ENCODE assay signal across 16 cellular contexts in the genomic region with DNA sequence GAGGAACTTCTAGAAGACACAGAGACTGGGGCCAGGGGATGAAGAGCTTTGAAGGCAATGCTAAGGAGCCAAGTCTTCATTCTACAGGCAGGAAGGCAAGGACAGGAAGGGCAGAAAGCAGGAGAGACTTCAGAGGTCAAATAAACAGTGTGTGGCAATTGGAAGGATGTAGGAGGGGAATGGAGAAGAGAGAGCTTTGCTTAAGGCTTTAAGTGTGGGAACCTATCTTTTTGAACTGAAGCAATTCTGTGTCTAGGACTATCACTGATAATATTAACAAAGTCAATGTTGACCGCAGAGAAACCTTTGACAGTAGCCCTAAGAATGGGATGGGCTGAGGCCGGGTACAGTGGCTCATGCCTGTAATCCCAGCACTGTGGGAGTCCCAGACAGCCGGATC.
A peak's percentile ranks its signal among the peaks of the same experiment; 100 is the strongest.
DNase-seq lines count a peak whose midpoint lies in the region; ATAC-seq and TF ChIP-seq lines count a peak whose summit lies in the region.
"Had no signal": no experiment of that assay in that cellular context is flagged by ENCODE, and none has a peak within 500 bp of the region (broad histone marks: within the 10 kb centered on the region; RNA-seq: fewer than 3 reads in every experiment).

No MANE protein-coding gene starts in this region.

- no peak overlapping the region for H3K4me3 ChIP-seq in HUES48 (ENCODE audit: low read depth, low read length)
- no peak overlapping the region for H3K4me3 ChIP-seq in breast epithelium
- H3K4me3 ChIP-seq in naive thymus-derived CD4-positive, alpha-beta T cell (ENCODE audit: low read length): no peak overlapping the region

- H3K27ac ChIP-seq in HUES48 (ENCODE audit: low read depth, low read length) (peak overlapping the region; percentile 79), breast epithelium (peak overlapping the region; percentile 72 to 75)
- peak overlapping the region; percentile 23 for H3K27ac ChIP-seq in naive thymus-derived CD4-positive, alpha-beta T cell (ENCODE audit: low read depth, low read length)
- H3K27ac ChIP-seq: HL-60 had no signal

- DNase-seq in CD14-positive monocyte (ENCODE audit: low spot score) (no peak), breast epithelium (ENCODE audit: low spot score in 2 of 2) (no peak), NOMO-1 treated with DMSO at 0.1 percent for 48 hours (lab: John Stamatoyannopoulos, UW; ENCODE audit: unreplicated experiment) (no peak)
- DNase-seq in naive thymus-derived CD4-positive, alpha-beta T cell: no peak
- DNase-seq: activated T-cell treated with anti-CD3 and anti-CD28 coated beads for 4 hours; C1 segment of cervical spinal cord; effector memory CD8-positive, alpha-beta T cell; kidney; MM.1S; right cardiac atrium; stimulated activated naive CD4-positive, alpha-beta T cell treated with Interleukin-2 at 50 U/mL for 16 hours had no signal

- peaks cover 0 to 2% (median 0%) of the 10 kb centered on the region in 3 donors for H3K27me3 Mint-ChIP-seq in CD14-positive monocyte (ENCODE audit: low read depth in 3 of 3)
- no peaks in the 10 kb centered on the region for H3K27me3 Mint-ChIP-seq in naive thymus-derived CD4-positive, alpha-beta T cell
- H3K27me3 Mint-ChIP-seq: effector memory CD8-positive, alpha-beta T cell had no signal

- POLR2A ChIA-PET in naive thymus-derived CD4-positive, alpha-beta T cell (lab: Charles Lee): interaction anchor here (1.2 kb wide), 1 partner anchor 11 kb away, joined by 3 read pairs; no protein-coding TSS in a partner anchor

- H3K27ac Mint-ChIP-seq in CD14-positive monocyte: peak overlapping the region in 5 of 7 donors; percentile 4 to 76 (median 61)
- peak overlapping the region in 8 of 9 donors; percentile 40 to 90 (median 78) for H3K27ac Mint-ChIP-seq in naive thymus-derived CD4-positive, alpha-beta T cell

- H3K27me3 ChIP-seq in HUES48 (ENCODE audit: control insufficient read depth, insufficient read depth, low read length) (no peaks in the 10 kb centered on the region), breast epithelium (no peaks in the 10 kb centered on the region)
- H3K27me3 ChIP-seq in naive thymus-derived CD4-positive, alpha-beta T cell (ENCODE audit: control insufficient read depth in 2 of 2, insufficient read depth in 2 of 2, low read length in 2 of 2): no peaks in the 10 kb centered on the region

- no peak overlapping the region for H3K9ac ChIP-seq in HUES48 (ENCODE audit: low read depth, low read length)

- no peak overlapping the region for H3K4me3 Mint-ChIP-seq in CD14-positive monocyte
- peak overlapping the region in 3 of 10 donors; percentile 24 to 46 (median 39) for H3K4me3 Mint-ChIP-seq in naive thymus-derived CD4-positive, alpha-beta T cell
- H3K4me3 Mint-ChIP-seq: effector memory CD8-positive, alpha-beta T cell had no signal

- H3K9me3 ChIP-seq in HUES48 (ENCODE audit: control insufficient read depth, insufficient read depth, low read length) (no peaks in the 10 kb centered on the region), breast epithelium (no peaks in the 10 kb centered on the region)
- no peaks in the 10 kb centered on the region for H3K9me3 ChIP-seq in naive thymus-derived CD4-positive, alpha-beta T cell (ENCODE audit: control insufficient read depth in 2 of 3, low read length in 3 of 3)

- intact Hi-C loops in CD14-positive monocyte (cut with micrococcal nuclease): no loop called here
- intact Hi-C loops in breast epithelium (cut with DNase I; ENCODE audit: low total_unique reads): no loop called here
- intact Hi-C loops in naive thymus-derived CD4-positive, alpha-beta T cell (cut with micrococcal nuclease): no loop called here

- no peak for TF ChIP-seq POLR2A in breast epithelium (IDR thresholded peaks at IDR 0.05)

- H3K9me3 Mint-ChIP-seq in CD14-positive monocyte: no peaks in the 10 kb centered on the region
- H3K9me3 Mint-ChIP-seq in naive thymus-derived CD4-positive, alpha-beta T cell: no peaks in the 10 kb centered on the region
- H3K9me3 Mint-ChIP-seq: effector memory CD8-positive, alpha-beta T cell had no signal

- CTCF ChIA-PET in naive thymus-derived CD4-positive, alpha-beta T cell (lab: Charles Lee): no interaction called here

- H3K36me3 Mint-ChIP-seq in CD14-positive monocyte: peaks cover 7 to 15% of the 10 kb centered on the region in 2 donors
- peaks cover 4 to 59% (median 21%) of the 10 kb centered on the region in 5 donors for H3K36me3 Mint-ChIP-seq in naive thymus-derived CD4-positive, alpha-beta T cell

- H3K4me1 Mint-ChIP-seq in CD14-positive monocyte: peaks cover 2% of the 10 kb centered on the region
- H3K4me1 Mint-ChIP-seq in naive thymus-derived CD4-positive, alpha-beta T cell: peaks cover 11 to 91% (median 78%) of the 10 kb centered on the region in 7 donors

- no peak for ATAC-seq in naive thymus-derived CD4-positive, alpha-beta T cell
- ATAC-seq in GM21717 (IDR thresholded peaks at IDR 0.05; ENCODE audit: unreplicated experiment) (no peak), HG03439 (IDR thresholded peaks at IDR 0.05; ENCODE audit: unreplicated experiment) (no peak), HG02642 (IDR thresholded peaks at IDR 0.05; ENCODE audit: poor library complexity, unreplicated experiment) (no peak)
- ATAC-seq: effector memory CD8-positive, alpha-beta T cell had no signal

- H3K36me3 ChIP-seq in HUES48 (ENCODE audit: control insufficient read depth, insufficient read depth, low read length) (no peaks in the 10 kb centered on the region), breast epithelium (no peaks in the 10 kb centered on the region)
- peaks cover 0 to 17% (median 0%) of the 10 kb centered on the region in 3 experiments for H3K36me3 ChIP-seq in naive thymus-derived CD4-positive, alpha-beta T cell (ENCODE audit: control insufficient read depth in 2 of 3, insufficient read depth in 3 of 3, low read length in 3 of 3)

- H3K4me1 ChIP-seq in HUES48 (ENCODE audit: control insufficient read depth, insufficient read depth, low read length) (peaks cover 18% of the 10 kb centered on the region), breast epithelium (peaks cover 0 to 10% of the 10 kb centered on the region in 2 donors)
- peaks cover 0 to 37% of the 10 kb centered on the region in 2 donors for H3K4me1 ChIP-seq in naive thymus-derived CD4-positive, alpha-beta T cell (ENCODE audit: control insufficient read depth in 2 of 2, insufficient read depth in 2 of 2, low read length in 2 of 2)

- TF ChIP-seq CTCF in CD14-positive monocyte (IDR thresholded peaks at IDR 0.05): no peak
- TF ChIP-seq CTCF in breast epithelium (IDR thresholded peaks at IDR 0.05): no peak

Comparison
In these comparisons a context has a peak if more than half of its experiments do, and no peak if none do; other contexts are left out.
1. H3K27ac ChIP-seq: peak in every context shown above with its lines; median percentile 79 in HUES48; 74 in breast epithelium; 23 in naive thymus-derived CD4-positive, alpha-beta T cell.